In the genomic region with DNA sequence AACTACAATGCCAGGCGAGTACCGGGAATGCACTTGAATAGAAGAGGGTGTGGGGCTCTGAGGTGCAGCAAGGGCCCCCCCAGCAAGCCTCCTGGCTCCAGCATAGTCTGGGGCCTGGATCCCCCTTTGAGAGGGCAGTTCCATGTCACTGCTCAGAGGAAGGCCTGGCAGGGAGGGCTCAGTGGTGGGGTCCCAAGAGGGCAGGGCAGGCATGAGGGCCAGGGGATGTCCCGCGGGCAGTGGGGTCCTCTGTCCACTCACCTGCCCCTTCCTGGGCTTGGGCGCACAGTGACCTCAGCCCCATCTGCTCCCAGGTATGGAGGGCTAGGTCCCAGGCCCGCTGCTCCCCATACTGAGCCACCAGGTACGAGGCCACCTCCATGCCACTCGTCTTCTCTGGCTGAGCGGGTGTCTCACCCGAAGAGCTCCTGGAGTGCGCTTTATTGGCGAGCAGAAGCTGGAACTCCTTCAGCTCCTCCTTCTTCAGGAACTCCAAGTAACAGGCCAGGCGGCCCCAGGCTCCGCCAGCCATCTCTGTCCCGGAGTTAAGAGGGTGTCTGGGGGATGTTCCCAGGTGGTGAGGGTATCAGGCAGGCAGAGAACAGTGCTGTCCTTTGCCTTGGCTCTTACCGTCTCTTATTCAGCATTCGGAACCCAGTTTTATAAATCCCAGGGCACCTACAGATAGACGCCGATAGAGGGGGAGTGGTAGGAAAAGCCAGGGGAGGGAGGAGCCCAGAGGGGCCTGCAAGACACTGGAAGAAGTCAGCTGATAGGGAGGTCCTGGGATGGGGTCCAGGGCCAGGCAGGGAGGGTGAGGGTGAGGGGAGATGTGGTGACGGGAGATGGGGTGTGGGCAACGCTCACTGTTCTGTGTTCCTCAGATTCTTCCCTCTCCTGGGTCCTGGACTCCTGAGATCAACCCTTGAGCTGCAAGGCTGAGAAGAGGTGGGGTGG, we compare ENCODE assay signal across 8 cellular contexts. TPM values are rescaled to one million over a fixed set of nuclear protein-coding genes. Genes with fewer than 3 reads are reported as not detected.
DNase-seq lines count a peak whose midpoint lies in the region; ATAC-seq and TF ChIP-seq lines count a peak whose summit lies in the region.

No MANE protein-coding gene starts in this region.

- in situ Hi-C loops in GM23248 (cut with MboI) = no loop called here

- WGBS in GM23248 (ENCODE audit: low coverage in 1 of 2, low lambda C conversion rate in 2 of 2, missing lambda C conversion rate in 2 of 2), 2 experiments = 10 to 17% methylated on average over 19 to 20 of the region's 21 CpGs
- WGBS in right cardiac atrium = 42% methylated on average over 21 of the region's 21 CpGs

- peaks cover 45% of the 10 kb centered on the region for H3K79me2 ChIP-seq in GM23248 (ENCODE audit: insufficient read depth)

- H3K9me3 Mint-ChIP-seq in activated CD8-positive, alpha-beta T cell treated with anti-CD3 and anti-CD28 coated beads for 36 hours = no peaks in the 10 kb centered on the region

- H3K9ac ChIP-seq in GM23248 = peak overlapping the region; percentile 97

- no peaks in the 10 kb centered on the region for H4K20me1 ChIP-seq in GM23248 (ENCODE audit: insufficient read depth)

- H3K4me1 Mint-ChIP-seq in activated CD8-positive, alpha-beta T cell treated with anti-CD3 and anti-CD28 coated beads for 36 hours (ENCODE audit: low read depth) = peaks cover 61% of the 10 kb centered on the region

- H3K27me3 ChIP-seq in BJ (ENCODE audit: control insufficient read depth, insufficient read depth, low read length) (no peaks in the 10 kb centered on the region), GM23248 (replicated peaks; ENCODE audit: insufficient read depth) (no peaks in the 10 kb centered on the region), right cardiac atrium (ENCODE audit: control insufficient read depth, insufficient read depth) (no peaks in the 10 kb centered on the region), thoracic aorta (replicated peaks; ENCODE audit: insufficient read depth) (no peaks in the 10 kb centered on the region)

- H3K4me1 ChIP-seq in GM23248 (ENCODE audit: insufficient read depth) (peaks cover 48% of the 10 kb centered on the region), right cardiac atrium (ENCODE audit: control insufficient read depth, insufficient read depth, low read length) (peaks cover 3% of the 10 kb centered on the region), thoracic aorta (ENCODE audit: control insufficient read depth in 1 of 2, low read depth in 2 of 2) (peaks cover 15 to 48% of the 10 kb centered on the region in 2 donors)

- peak overlapping the region; percentile 92 for H3K4me2 ChIP-seq in GM23248 (ENCODE audit: unreplicated experiment)

- peak overlapping the region; percentile 50 for H3K4me3 ChIP-seq in BJ (ENCODE audit: low read depth, low read length)
- H3K4me3 ChIP-seq in GM23248 = peak overlapping the region; percentile 98
- H3K4me3 ChIP-seq in right cardiac atrium (ENCODE audit: low read length) = peak overlapping the region; percentile 58
- peak overlapping the region; percentile 82 for H3K4me3 ChIP-seq in thoracic aorta

- CTCF ChIA-PET in BJ (lab: Yijun Ruan, JAX) = interaction anchor here (0.5 to 1.8 kb wide), 6 partner anchors 8 to 853 kb away, joined by 3 to 7 read pairs (median 6); no protein-coding TSS in a partner anchor
- CTCF ChIA-PET in activated CD8-positive, alpha-beta T cell treated with anti-CD3 and anti-CD28 coated beads for 36 hours (lab: Charles Lee) = interaction anchor here (1.1 to 1.9 kb wide), 3 partner anchors 123 to 145 kb away, joined by 3 to 9 read pairs (median 4); partner anchors contain the start of gene C1QBP

- no peaks in the 10 kb centered on the region for H3K9me3 ChIP-seq in GM23248 (ENCODE audit: low read depth)
- H3K9me3 ChIP-seq in right cardiac atrium (ENCODE audit: control insufficient read depth, low read length) = no peaks in the 10 kb centered on the region
- H3K9me3 ChIP-seq in thoracic aorta = no peaks in the 10 kb centered on the region

- H2AFZ ChIP-seq in GM23248 = peak overlapping the region; percentile 68

- intact Hi-C loops in activated CD8-positive, alpha-beta T cell treated with anti-CD3 and anti-CD28 coated beads for 36 hours (cut with micrococcal nuclease) = no loop called here
- intact Hi-C loops in right cardiac atrium (cut with DNase I) = loop anchor here in 3 of 4 donors (10.0 kb wide), 2 partner anchors 121 to 461 kb away; no protein-coding TSS in a partner anchor

- H3K27ac ChIP-seq in GM23248 (peak overlapping the region; percentile 97), right cardiac atrium (ENCODE audit: low read length) (peak overlapping the region; percentile 79), thoracic aorta (peak overlapping the region; percentile 87 to 88)

- peak overlapping the region; percentile 97 for H3K27ac Mint-ChIP-seq in activated CD8-positive, alpha-beta T cell treated with anti-CD3 and anti-CD28 coated beads for 36 hours

- peak; percentile 7 for ATAC-seq in activated CD8-positive, alpha-beta T cell treated with anti-CD3 and anti-CD28 coated beads for 36 hours
- ATAC-seq in right cardiac atrium = peak; percentile 51 to 52
- no peak for ATAC-seq in thoracic aorta (ENCODE audit: insufficient number of reproducible peaks, low FRiP score, low read depth)
- ATAC-seq in GM21360 (IDR thresholded peaks at IDR 0.05; ENCODE audit: unreplicated experiment) = no peak

- H3K9me2 ChIP-seq in GM23248 (ENCODE audit: insufficient read depth) = no peaks in the 10 kb centered on the region

- peaks cover 31% of the 10 kb centered on the region for H3K36me3 Mint-ChIP-seq in activated CD8-positive, alpha-beta T cell treated with anti-CD3 and anti-CD28 coated beads for 36 hours (ENCODE audit: low read depth)

- peaks cover 13% of the 10 kb centered on the region for H3F3A ChIP-seq in GM23248 (ENCODE audit: insufficient read depth)

- no peak for TF ChIP-seq CTCF in BJ (IDR thresholded peaks at IDR 0.05; ENCODE audit: insufficient read depth, low read depth, low read length)
- no peak for TF ChIP-seq CTCF in activated CD8-positive, alpha-beta T cell treated with anti-CD3 and anti-CD28 coated beads for 36 hours (IDR thresholded peaks at IDR 0.05)
- no peak for TF ChIP-seq CTCF in thoracic aorta (IDR thresholded peaks at IDR 0.05)

- peak overlapping the region; percentile 95 for H3K4me3 Mint-ChIP-seq in activated CD8-positive, alpha-beta T cell treated with anti-CD3 and anti-CD28 coated beads for 36 hours

- H3K27me3 Mint-ChIP-seq in activated CD8-positive, alpha-beta T cell treated with anti-CD3 and anti-CD28 coated beads for 36 hours = no peaks in the 10 kb centered on the region

- POLR2A ChIA-PET in BJ (lab: Charles Lee) = interaction anchor here (0.5 kb wide), 1 partner anchor 81 kb away, joined by 3 read pairs; no protein-coding TSS in a partner anchor
- POLR2A ChIA-PET in activated CD8-positive, alpha-beta T cell treated with anti-CD3 and anti-CD28 coated beads for 36 hours (lab: Charles Lee) = interaction anchor here (0.6 to 2.5 kb wide), 5 partner anchors 13 to 115 kb away, joined by 3 to 7 read pairs (median 3); partner anchors contain the start of genes DERL2, DHX33 and MIS12

- H3K36me3 ChIP-seq in BJ (ENCODE audit: control insufficient read depth, insufficient read depth, low read length) = peaks cover 3% of the 10 kb centered on the region
- peaks cover 25% of the 10 kb centered on the region for H3K36me3 ChIP-seq in GM23248 (ENCODE audit: low read depth)
- peaks cover 6% of the 10 kb centered on the region for H3K36me3 ChIP-seq in thoracic aorta

- DNase-seq in BJ (ENCODE audit: low read depth) (no peak), GM23248 (peak; percentile 76), right cardiac atrium (peak; percentile 39 to 78 (median 78)), thoracic aorta (ENCODE audit: low spot score) (no peak), MV-4-11 (lab: John Stamatoyannopoulos, UW) (no peak), NCI-H1694 treated with DMSO at 0.1 percent for 48 hours (lab: John Stamatoyannopoulos, UW) (no peak)
- peak; percentile 26 for DNase-seq in activated CD8-positive, alpha-beta T cell treated with anti-CD3 and anti-CD28 coated beads for 36 hours

RNA-seq across cellular contexts. Expression of gene NLRP1, which starts 0.6 kb away (rescaled TPM):
- 21.5 and 29.3 TPM in 2 replicates for polyA plus RNA-seq in BJ (2011; rRNA removed)
- 8.5 and 10.9 TPM in 2 replicates for polyA minus RNA-seq in BJ (2011; rRNA and poly(A)+ RNA removed)
- 33.4 and 36.0 TPM in 2 replicates for total RNA-seq in GM23248 (2014; rRNA removed; shearing (Covaris generic))
- polyA plus RNA-seq in GM23248 (2016; fragmentation: Nextera tagmentation; extraction: Ambion mirVana) = 16.8 and 17.5 TPM in 2 replicates
- 10 to 100 TPM; 26.0 to 28.2 TPM for total RNA-seq in activated CD8-positive, alpha-beta T cell treated with anti-CD3 and anti-CD28 coated beads for 36 hours
- total RNA-seq in right cardiac atrium = 10 to 100 TPM; 10.3 to 17.5 (median 11.6) TPM
- polyA plus RNA-seq in right cardiac atrium = 14.5 TPM
- 10 to 100 TPM; 62.7 to 73.2 TPM for total RNA-seq in thoracic aorta

Comparison
In these comparisons a context has a peak if more than half of its experiments do, and no peak if none do; other contexts are left out.
1. DNase-seq: peak in GM23248 (single experiment), activated CD8-positive, alpha-beta T cell treated with anti-CD3 and anti-CD28 coated beads for 36 hours (single experiment) and right cardiac atrium (3 of 3); none in BJ (single experiment), thoracic aorta (single experiment), MV-4-11 (single experiment) and NCI-H1694 treated with DMSO at 0.1 percent for 48 hours (single experiment).
2. ATAC-seq: peak in activated CD8-positive, alpha-beta T cell treated with anti-CD3 and anti-CD28 coated beads for 36 hours (single experiment) and right cardiac atrium (2 of 2); none in thoracic aorta (single experiment) and GM21360 (single experiment).
3. Peak in every context shown above with its lines, with median percentiles within 50 percentile points of each other: H3K4me3 ChIP-seq and H3K27ac ChIP-seq.